In the genomic region with DNA sequence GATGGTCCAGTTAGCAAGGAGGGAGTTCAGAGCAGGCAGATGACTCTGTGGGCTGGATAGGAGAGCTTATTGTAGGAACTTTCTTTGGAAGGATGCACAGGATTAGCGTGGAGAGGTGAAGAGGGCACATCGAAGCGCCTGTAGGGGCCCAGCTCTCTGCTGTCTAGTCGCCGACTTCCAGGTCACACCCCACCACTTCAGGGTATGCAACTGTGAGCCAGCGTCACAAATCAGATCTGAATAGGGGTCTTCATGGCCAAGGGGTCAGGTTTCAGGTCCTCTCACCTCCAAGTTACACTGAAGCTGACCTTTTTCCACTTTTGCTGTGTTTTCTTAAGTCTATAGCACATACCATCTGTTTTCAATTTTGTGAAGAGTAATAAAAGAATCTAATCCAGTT, we compare ENCODE assay signal across 24 cellular contexts.
"Had no signal": no experiment of that assay in that cellular context is flagged by ENCODE, and none has a peak within 500 bp of the region (broad histone marks: within the 10 kb centered on the region; RNA-seq: fewer than 3 reads in every experiment).

No MANE protein-coding gene starts in this region.

- DNase-seq: cortex of kidney; effector CD4-positive, alpha-beta T cell; foreskin melanocyte; glutamatergic neuron; heart right ventricle; hippocampal formation; left cardiac atrium; left ventricle myocardium superior; lower lobe of right lung; natural killer cell; nucleus accumbens; psoas muscle; right cardiac atrium; sigmoid colon; stimulated activated CD4-positive, alpha-beta T cell treated with anti-CD3 and anti-CD28 coated beads, Interleukin-2, amount 100 ng/mL, for 24 hours; stimulated activated CD4-positive, alpha-beta T cell treated with anti-CD3 and anti-CD28 coated beads, Interleukin-4, amount 100 ng/mL, for 24 hours; stimulated activated naive CD4-positive, alpha-beta T cell treated with Interleukin-2 at 50 U/mL for 16 hours; stomach; thyroid gland; trophoblast cell had no signal

- H3K36me3 Mint-ChIP-seq: memory B cell; natural killer cell; stimulated activated effector memory CD8-positive, alpha-beta T cell treated with anti-CD3 and anti-CD28 coated beads, Interleukin-12 subunit alpha, Interleukin-12 subunit beta, amount 100 ng/mL, for 72 hours had no signal

- H3K27ac ChIP-seq: heart right ventricle, lower lobe of right lung, psoas muscle, sigmoid colon, stomach, thyroid gland, vagina had no signal

- H3K9me3 ChIP-seq: heart right ventricle, lower lobe of right lung, psoas muscle, sigmoid colon, stomach, thyroid gland, vagina had no signal

- H3K36me3 ChIP-seq: heart right ventricle, lower lobe of right lung, sigmoid colon, stomach, thyroid gland, vagina had no signal

- H3K4me3 Mint-ChIP-seq: memory B cell; natural killer cell; neural crest cell; stimulated activated effector memory CD8-positive, alpha-beta T cell treated with anti-CD3 and anti-CD28 coated beads, Interleukin-12 subunit alpha, Interleukin-12 subunit beta, amount 100 ng/mL, for 72 hours had no signal

- H3K4me3 ChIP-seq: heart right ventricle, lower lobe of right lung, psoas muscle, sigmoid colon, stomach, thyroid gland, vagina had no signal

- H3K4me1 ChIP-seq: lower lobe of right lung, psoas muscle, sigmoid colon, stomach, thyroid gland, vagina had no signal

- ATAC-seq: heart right ventricle; left cardiac atrium; left ventricle myocardium superior; lower lobe of right lung; natural killer cell; psoas muscle; right cardiac atrium; stimulated activated effector memory CD8-positive, alpha-beta T cell treated with anti-CD3 and anti-CD28 coated beads, Interleukin-12 subunit alpha, Interleukin-12 subunit beta, amount 100 ng/mL, for 72 hours had no signal

- H3K27me3 Mint-ChIP-seq: memory B cell had no signal

- H3K27ac Mint-ChIP-seq: memory B cell; natural killer cell; stimulated activated effector memory CD8-positive, alpha-beta T cell treated with anti-CD3 and anti-CD28 coated beads, Interleukin-12 subunit alpha, Interleukin-12 subunit beta, amount 100 ng/mL, for 72 hours had no signal

- H3K4me1 Mint-ChIP-seq: natural killer cell; stimulated activated effector memory CD8-positive, alpha-beta T cell treated with anti-CD3 and anti-CD28 coated beads, Interleukin-12 subunit alpha, Interleukin-12 subunit beta, amount 100 ng/mL, for 72 hours had no signal

- H3K27me3 ChIP-seq: heart right ventricle, sigmoid colon, stomach, thyroid gland, vagina had no signal
